In the genomic region with DNA sequence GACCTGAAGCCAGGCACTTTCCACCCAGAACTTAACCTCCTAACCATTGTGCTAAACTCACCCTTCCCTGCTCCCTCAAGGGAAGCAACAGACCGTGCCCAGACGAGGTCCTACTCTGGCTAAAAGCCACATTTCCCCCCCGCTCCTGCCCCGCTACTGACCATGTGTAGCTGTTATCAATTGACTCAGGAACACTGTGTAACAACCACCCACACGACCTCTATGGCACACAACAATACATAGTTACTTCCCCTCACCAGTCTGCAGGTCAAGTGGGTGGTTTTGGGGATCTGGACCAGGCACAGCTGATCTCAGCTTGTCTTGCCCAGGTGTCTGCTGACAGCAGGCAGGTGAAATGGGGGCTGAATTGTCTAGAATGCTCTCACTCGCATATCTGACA, we compare ENCODE assay signal across 17 cellular contexts. TPM values are rescaled to one million over a fixed set of nuclear protein-coding genes. Genes with fewer than 3 reads are reported as not detected.
A peak's percentile ranks its signal among the peaks of the same experiment; 100 is the strongest.
DNase-seq lines count a peak whose midpoint lies in the region; ATAC-seq lines count a peak whose summit lies in the region.
"Had no signal": no experiment of that assay in that cellular context is flagged by ENCODE, and none has a peak within 500 bp of the region (broad histone marks: within the 10 kb centered on the region; RNA-seq: fewer than 3 reads in every experiment).

No MANE protein-coding gene starts in this region.

- peak; percentile 65 for DNase-seq in cardiac septum (ENCODE audit: low spot score)
- no peak for DNase-seq in Right ventricle myocardium inferior (ENCODE audit: missing footprints)
- peak; percentile 53 for DNase-seq in posterior vena cava (ENCODE audit: low spot score)
- DNase-seq in epidermal melanocyte (ENCODE audit: insufficient read length, low spot score), result no peak
- DNase-seq in T-helper 9 cell, result no peak
- DNase-seq in Karpas-422, result no peak
- DNase-seq: ACHN; C1 segment of cervical spinal cord; Calu3; CD4-positive, alpha-beta T cell; DMS 273 treated with DMSO at 0.1 percent for 48 hours; HCEC 1CT; HFFc6 had no signal

- H3K4me2 ChIP-seq in Karpas-422 (ENCODE audit: low read depth, low read length, poor library complexity, severe bottlenecking), result no peak overlapping the region

- no peaks in the 10 kb centered on the region for H3K9me2 ChIP-seq in Karpas-422 (replicated peaks; ENCODE audit: insufficient read depth, low read length)

- no peak overlapping the region for H2AFZ ChIP-seq in Karpas-422 (ENCODE audit: low read length)

- no peaks in the 10 kb centered on the region for H3K79me2 ChIP-seq in Karpas-422 (ENCODE audit: low read length)

- no peaks in the 10 kb centered on the region for H3K27me3 ChIP-seq in Karpas-422 (ENCODE audit: low read length)

- no peak overlapping the region for H3K27ac ChIP-seq in Karpas-422 (ENCODE audit: low read length)
- H3K27ac ChIP-seq: HL-60 had no signal

- no peaks in the 10 kb centered on the region for H3K9me3 ChIP-seq in iPS-18c (ENCODE audit: control insufficient read depth, insufficient read depth, low read length)
- no peaks in the 10 kb centered on the region for H3K9me3 ChIP-seq in Karpas-422 (ENCODE audit: low read length)

- intact Hi-C loops in cardiac septum (cut with DNase I), result no loop called here
- intact Hi-C loops in Right ventricle myocardium inferior (cut with DNase I), result no loop called here
- intact Hi-C loops in posterior vena cava (cut with DNase I), result loop anchor here in 1 of 2 donors (2.0 kb wide), 1 partner anchor 53 kb away; no protein-coding TSS in a partner anchor

- no peak overlapping the region for H3K9ac ChIP-seq in Karpas-422 (ENCODE audit: low read length)

- H3K4me1 ChIP-seq in Karpas-422 (ENCODE audit: low read length), result peaks cover 20% of the 10 kb centered on the region

- ATAC-seq in Right ventricle myocardium inferior, result no peak
- ATAC-seq: GM12878 had no signal

- H3K36me3 ChIP-seq in Karpas-422 (ENCODE audit: insufficient read depth, low read length), result no peaks in the 10 kb centered on the region

- 0 out of 2 replicates have a peak, but pooled peaks cover 3% of the 10 kb centered on the region for H4K20me1 ChIP-seq in Karpas-422 (ENCODE audit: insufficient read depth, low read depth, low read length)

- H3K4me3 ChIP-seq in iPS-18c (ENCODE audit: insufficient read depth, low read depth, low read length) (peak overlapping the region; percentile 20; the same call in 1 of the 2 replicates), Karpas-422 (ENCODE audit: low read length) (no peak overlapping the region)
- H3K4me3 ChIP-seq: GM12878 had no signal

RNA-seq across cellular contexts. Expression of gene CAMK2N1, which starts 40.1 kb away (rescaled TPM):
- total RNA-seq in cardiac septum (11.7 TPM), Right ventricle myocardium inferior (11.8 TPM), posterior vena cava (10 to 100 TPM; 12.3 to 22.9 TPM)
- total RNA-seq in Karpas-422 (2014; rRNA removed; shearing (Covaris generic); ENCODE audit: low replicate concordance), result not detected in 2 replicates
- total RNA-seq: G401 had no signal

Comparison
In these comparisons a context has a peak if more than half of its experiments do, and no peak if none do; other contexts are left out.
1. DNase-seq: peak in cardiac septum (single experiment) and posterior vena cava (single experiment); none in Right ventricle myocardium inferior (single experiment), epidermal melanocyte (single experiment), T-helper 9 cell (single experiment) and Karpas-422 (single experiment).
2. RNA of gene CAMK2N1, which starts 40.1 kb away (total RNA-seq): 12.3 to 22.9 TPM in posterior vena cava, 11.8 TPM in Right ventricle myocardium inferior (single experiment) and 11.7 TPM in cardiac septum (single experiment); not detected in Karpas-422; every median in the first group is over 10 times any median in the second.